12 cellular contexts compared by ENCODE assay signal in the genomic region with DNA sequence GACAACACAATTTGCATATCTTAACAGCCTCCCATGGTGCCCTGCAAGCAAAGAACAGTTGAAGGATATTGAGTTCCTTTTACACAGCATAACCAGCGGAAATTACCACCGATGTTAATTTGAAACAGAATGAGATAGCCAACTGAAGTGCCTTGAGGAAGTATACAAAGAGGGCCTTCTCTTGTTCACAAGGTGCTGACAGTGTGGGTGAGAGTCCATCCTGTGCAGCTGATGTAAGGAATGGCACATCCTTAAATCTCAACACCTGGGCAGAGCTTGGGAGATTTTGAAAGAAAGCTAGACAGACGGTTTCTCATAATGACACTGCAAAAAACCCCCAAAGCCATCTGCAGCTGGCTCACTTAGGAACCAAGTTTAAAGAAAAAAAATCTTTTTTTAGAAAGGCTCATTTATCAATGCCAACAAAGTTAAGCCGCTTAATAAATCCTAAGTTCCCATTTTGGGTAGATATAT.
A peak's percentile ranks its signal among the peaks of the same experiment; 100 is the strongest.
DNase-seq lines count a peak whose midpoint lies in the region; ATAC-seq and TF ChIP-seq lines count a peak whose summit lies in the region.
"Had no signal": no experiment of that assay in that cellular context is flagged by ENCODE, and none has a peak within 500 bp of the region (broad histone marks: within the 10 kb centered on the region; RNA-seq: fewer than 3 reads in every experiment).

No MANE protein-coding gene starts in this region.

- H3K4me3 ChIP-seq in NT2/D1 (ENCODE audit: insufficient read length, low read depth) (no peak overlapping the region), smooth muscle cell (no peak overlapping the region)

- no peaks in the 10 kb centered on the region for H3K79me2 ChIP-seq in smooth muscle cell (ENCODE audit: low read depth)

- H3K4me2 ChIP-seq in smooth muscle cell = no peak overlapping the region

- no peak overlapping the region for H3K27ac Mint-ChIP-seq in stimulated activated naive B cell treated with anti-CD40 and anti-IgM and Interleukin-4, amounts not matched to agents 10 μg/mL and 1 μg/mL and 100 μg/mL, for 72 hours
- no peak overlapping the region for H3K27ac Mint-ChIP-seq in glutamatergic neuron (ENCODE audit: unreplicated experiment)
- H3K27ac Mint-ChIP-seq: type B pancreatic cell had no signal

- no peaks in the 10 kb centered on the region for H3F3A ChIP-seq in smooth muscle cell (ENCODE audit: low read depth)

- no peaks in the 10 kb centered on the region for H4K20me1 ChIP-seq in smooth muscle cell (ENCODE audit: low read depth)

- 57% methylated on average over 4 of the region's 4 CpGs for WGBS in smooth muscle cell (ENCODE audit: low lambda C conversion rate)

- H3K9me3 ChIP-seq in NT2/D1 (ENCODE audit: insufficient read depth, low read length) = peaks cover 37% of the 10 kb centered on the region
- peaks cover 12% of the 10 kb centered on the region for H3K9me3 ChIP-seq in smooth muscle cell (replicated peaks; ENCODE audit: low read depth)

- no peak overlapping the region for H2AFZ ChIP-seq in smooth muscle cell (ENCODE audit: low read depth)

- H3K36me3 ChIP-seq in NT2/D1 (ENCODE audit: insufficient read depth, insufficient read length, low read length) = no peaks in the 10 kb centered on the region
- H3K36me3 ChIP-seq in smooth muscle cell (ENCODE audit: low read depth) = no peaks in the 10 kb centered on the region

- no peaks in the 10 kb centered on the region for H3K27me3 Mint-ChIP-seq in stimulated activated naive B cell treated with anti-CD40 and anti-IgM and Interleukin-4, amounts not matched to agents 10 μg/mL and 1 μg/mL and 100 μg/mL, for 72 hours
- H3K27me3 Mint-ChIP-seq in glutamatergic neuron (ENCODE audit: unreplicated experiment) = no peaks in the 10 kb centered on the region
- H3K27me3 Mint-ChIP-seq: type B pancreatic cell had no signal

- H3K9ac ChIP-seq in NT2/D1 (ENCODE audit: insufficient read length, low read depth) (no peak overlapping the region), smooth muscle cell (ENCODE audit: low read depth) (no peak overlapping the region)

- H3K4me1 ChIP-seq in NT2/D1 (ENCODE audit: insufficient read depth, insufficient read length) = no peaks in the 10 kb centered on the region
- H3K4me1 ChIP-seq in smooth muscle cell (ENCODE audit: low read depth) = peaks cover 8% of the 10 kb centered on the region

- intact Hi-C loops in cardiac septum (cut with DNase I) = no loop called here

- ATAC-seq in HG02884 (IDR thresholded peaks at IDR 0.05; ENCODE audit: unreplicated experiment) = peak; percentile 63
- peak; percentile 33 to 52 for ATAC-seq in stimulated activated naive B cell treated with anti-CD40 and anti-IgM and Interleukin-4, amounts not matched to agents 10 μg/mL and 1 μg/mL and 100 μg/mL, for 72 hours (replicated peaks)

- H3K4me1 Mint-ChIP-seq in stimulated activated naive B cell treated with anti-CD40 and anti-IgM and Interleukin-4, amounts not matched to agents 10 μg/mL and 1 μg/mL and 100 μg/mL, for 72 hours = no peaks in the 10 kb centered on the region
- H3K4me1 Mint-ChIP-seq in glutamatergic neuron (ENCODE audit: low read depth, unreplicated experiment) = no peaks in the 10 kb centered on the region

- no peaks in the 10 kb centered on the region for H3K27me3 ChIP-seq in NT2/D1 (ENCODE audit: insufficient read depth, insufficient read length)
- no peaks in the 10 kb centered on the region for H3K27me3 ChIP-seq in smooth muscle cell (ENCODE audit: low read depth)

- no peaks in the 10 kb centered on the region for H3K36me3 Mint-ChIP-seq in stimulated activated naive B cell treated with anti-CD40 and anti-IgM and Interleukin-4, amounts not matched to agents 10 μg/mL and 1 μg/mL and 100 μg/mL, for 72 hours
- peaks cover 17% of the 10 kb centered on the region for H3K36me3 Mint-ChIP-seq in glutamatergic neuron (ENCODE audit: unreplicated experiment)

- DNase-seq in NOMO-1 treated with DMSO at 0.1 percent for 48 hours (lab: John Stamatoyannopoulos, UW; ENCODE audit: unreplicated experiment) (peak; percentile 20), NOMO-1 treated with dmso at 0.1 percent for 144 hours (lab: John Stamatoyannopoulos, UW; ENCODE audit: unreplicated experiment) (no peak), NT2/D1 (ENCODE audit: low read depth, low spot score) (peak; percentile 65), smooth muscle cell (lab: John Stamatoyannopoulos, UW; ENCODE audit: unreplicated experiment) (no peak), glutamatergic neuron (no peak), cardiac septum (ENCODE audit: low spot score) (no peak)
- DNase-seq in stimulated activated naive B cell treated with anti-CD40 and anti-IgM and Interleukin-4, amounts not matched to agents 10 μg/mL and 1 μg/mL and 100 μg/mL, for 72 hours = no peak
- DNase-seq: activated T-cell treated with anti-CD3 and anti-CD28 coated beads for 4 hours, COR-L47, NCI-H510A treated with DMSO at 0.1 percent for 48 hours had no signal

- H3K27ac ChIP-seq in smooth muscle cell (ENCODE audit: low read depth) = no peak overlapping the region

- TF ChIP-seq CTCF in smooth muscle cell (IDR thresholded peaks at IDR 0.05; ENCODE audit: borderline replicate concordance, insufficient read depth, poor library complexity, severe bottlenecking) = no peak
- no peak for TF ChIP-seq CTCF in glutamatergic neuron (IDR thresholded peaks at IDR 0.05; ENCODE audit: partially characterized antibody, unreplicated experiment)

- no peak overlapping the region for H3K4me3 Mint-ChIP-seq in stimulated activated naive B cell treated with anti-CD40 and anti-IgM and Interleukin-4, amounts not matched to agents 10 μg/mL and 1 μg/mL and 100 μg/mL, for 72 hours
- no peak overlapping the region for H3K4me3 Mint-ChIP-seq in glutamatergic neuron (ENCODE audit: unreplicated experiment)
- H3K4me3 Mint-ChIP-seq: type B pancreatic cell had no signal

- peaks cover 15 to 20% of the 10 kb centered on the region in 2 donors for H3K9me3 Mint-ChIP-seq in stimulated activated naive B cell treated with anti-CD40 and anti-IgM and Interleukin-4, amounts not matched to agents 10 μg/mL and 1 μg/mL and 100 μg/mL, for 72 hours
- peaks cover 6% of the 10 kb centered on the region for H3K9me3 Mint-ChIP-seq in glutamatergic neuron (ENCODE audit: unreplicated experiment)

Comparison
In these comparisons a context has a peak if more than half of its experiments do, and no peak if none do; other contexts are left out.
1. DNase-seq: peak in NOMO-1 treated with DMSO at 0.1 percent for 48 hours (single experiment) and NT2/D1 (single experiment); none in NOMO-1 treated with dmso at 0.1 percent for 144 hours (single experiment), stimulated activated naive B cell treated with anti-CD40 and anti-IgM and Interleukin-4, amounts not matched to agents 10 μg/mL and 1 μg/mL and 100 μg/mL, for 72 hours (single experiment), smooth muscle cell (single experiment), glutamatergic neuron (single experiment) and cardiac septum (single experiment).